Comparison of ENCODE assay signal across 11 cellular contexts in the genomic region with DNA sequence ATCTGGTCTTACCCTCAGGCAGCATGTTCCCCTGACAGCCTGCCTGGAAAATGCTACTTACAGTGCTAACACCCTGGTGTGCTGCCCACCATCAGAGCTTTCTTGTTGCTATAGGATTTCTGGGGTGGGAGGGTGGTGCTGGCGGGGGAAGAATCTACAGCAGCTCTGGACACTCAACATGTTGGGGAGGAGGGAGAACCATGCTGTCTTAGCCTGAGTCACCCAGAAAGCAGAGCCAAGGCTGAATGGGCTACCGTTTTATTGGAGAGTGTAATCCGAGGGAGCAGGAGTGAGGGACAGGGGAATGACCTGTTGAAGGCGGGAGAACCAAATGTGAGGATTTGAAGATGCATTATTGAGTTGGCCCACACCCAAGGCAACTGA. TPM values are rescaled to one million over a fixed set of nuclear protein-coding genes. Genes with fewer than 3 reads are reported as not detected.
DNase-seq lines count a peak whose midpoint lies in the region; ATAC-seq, FAIRE-seq and TF ChIP-seq lines count a peak whose summit lies in the region.
"Had no signal": no experiment of that assay in that cellular context is flagged by ENCODE, and none has a peak within 500 bp of the region (broad histone marks: within the 10 kb centered on the region; RNA-seq: fewer than 3 reads in every experiment).

No MANE protein-coding gene starts in this region.

- FAIRE-seq in GM12891 (lab: Jason Lieb, UNC), result no peak

- H3K27me3 Mint-ChIP-seq in CD4-positive, alpha-beta memory T cell, result no peaks in the 10 kb centered on the region
- H3K27me3 Mint-ChIP-seq: activated naive CD4-positive, alpha-beta T cell treated with anti-CD3 and anti-CD28 coated beads, Interleukin-2, amount 50 U/mL, for 24 hours; memory B cell had no signal

- no peak overlapping the region for H3K27ac Mint-ChIP-seq in CD4-positive, alpha-beta memory T cell
- H3K27ac Mint-ChIP-seq: activated naive CD4-positive, alpha-beta T cell treated with anti-CD3 and anti-CD28 coated beads, Interleukin-2, amount 50 U/mL, for 24 hours; memory B cell had no signal

- no peaks in the 10 kb centered on the region for H3K27me3 ChIP-seq in CD4-positive, alpha-beta memory T cell (ENCODE audit: insufficient read depth, low read length)
- H3K27me3 ChIP-seq in esophagus squamous epithelium, result no peaks in the 10 kb centered on the region

- ATAC-seq in GM19324 (IDR thresholded peaks at IDR 0.05; ENCODE audit: low FRiP score, unreplicated experiment) (peak; percentile 25), HG02852 (IDR thresholded peaks at IDR 0.05; ENCODE audit: unreplicated experiment) (peak; percentile 29), Right ventricle myocardium inferior (no peak)

- H3K36me3 Mint-ChIP-seq in CD4-positive, alpha-beta memory T cell, result peaks cover 0 to 3% of the 10 kb centered on the region in 2 donors
- H3K36me3 Mint-ChIP-seq: activated naive CD4-positive, alpha-beta T cell treated with anti-CD3 and anti-CD28 coated beads, Interleukin-2, amount 50 U/mL, for 24 hours; memory B cell had no signal

- peaks cover 0 to 5% (median 3%) of the 10 kb centered on the region in 4 donors for H3K4me1 Mint-ChIP-seq in CD4-positive, alpha-beta memory T cell
- H3K4me1 Mint-ChIP-seq: memory B cell had no signal

- intact Hi-C loops in Right ventricle myocardium inferior (cut with DNase I), result no loop called here
- intact Hi-C loops in CD4-positive, alpha-beta memory T cell (cut with micrococcal nuclease), result loop anchor here (5.0 kb wide), 1 partner anchor 960 kb away; no protein-coding TSS in a partner anchor
- intact Hi-C loops in esophagus squamous epithelium (cut with DNase I), result loop anchor here (5.0 kb wide), 1 partner anchor 410 kb away; no protein-coding TSS in a partner anchor

- 61 to 66% methylated on average over 3 to 4 of the region's 4 CpGs for WGBS in esophagus squamous epithelium, 2 donors

- H3K4me3 ChIP-seq in CD4-positive, alpha-beta memory T cell (ENCODE audit: low read length in 2 of 2), result no peak overlapping the region
- no peak overlapping the region for H3K4me3 ChIP-seq in esophagus squamous epithelium

- CTCF ChIA-PET in CD4-positive, alpha-beta memory T cell (lab: Charles Lee; ENCODE audit: partially characterized antibody), result interaction anchor here (2.0 to 3.8 kb wide), 2 partner anchors 410 to 413 kb away, joined by 7 to 23 read pairs; no protein-coding TSS in a partner anchor

- H3K9me3 ChIP-seq in CD4-positive, alpha-beta memory T cell (ENCODE audit: control insufficient read depth in 1 of 2, low read length in 2 of 2), result no peaks in the 10 kb centered on the region
- no peaks in the 10 kb centered on the region for H3K9me3 ChIP-seq in esophagus squamous epithelium

- DNase-seq in EH (ENCODE audit: low read depth) (peak; percentile 42), RPMI7951 (ENCODE audit: low read depth) (peak; percentile 73), Right ventricle myocardium inferior (ENCODE audit: missing footprints) (no peak), GM12891 (ENCODE audit: insufficient read length, low spot score) (no peak), esophagus squamous epithelium (lab: John Stamatoyannopoulos, UW) (no peak)
- DNase-seq in CD4-positive, alpha-beta memory T cell, result no peak
- DNase-seq: COR-L47 had no signal

- POLR2A ChIA-PET in CD4-positive, alpha-beta memory T cell (lab: Charles Lee; ENCODE audit: partially characterized antibody), result no interaction called here

- no peaks in the 10 kb centered on the region for H3K9me3 Mint-ChIP-seq in CD4-positive, alpha-beta memory T cell
- H3K9me3 Mint-ChIP-seq: activated naive CD4-positive, alpha-beta T cell treated with anti-CD3 and anti-CD28 coated beads, Interleukin-2, amount 50 U/mL, for 24 hours; memory B cell had no signal

- no peaks in the 10 kb centered on the region for H3K36me3 ChIP-seq in CD4-positive, alpha-beta memory T cell (ENCODE audit: insufficient read depth, low read length)
- H3K36me3 ChIP-seq in esophagus squamous epithelium, result no peaks in the 10 kb centered on the region

- peak overlapping the region in 1 of 8 donors; percentile 11 for H3K4me3 Mint-ChIP-seq in CD4-positive, alpha-beta memory T cell
- H3K4me3 Mint-ChIP-seq: activated naive CD4-positive, alpha-beta T cell treated with anti-CD3 and anti-CD28 coated beads, Interleukin-2, amount 50 U/mL, for 24 hours; memory B cell had no signal

- H3K27ac ChIP-seq in CD4-positive, alpha-beta memory T cell (ENCODE audit: low read depth, low read length), result no peak overlapping the region
- H3K27ac ChIP-seq in esophagus squamous epithelium, result no peak overlapping the region

- TF ChIP-seq CTCF in esophagus squamous epithelium (IDR thresholded peaks at IDR 0.05), result no peak

- peaks cover 4% of the 10 kb centered on the region for H3K4me1 ChIP-seq in CD4-positive, alpha-beta memory T cell (ENCODE audit: insufficient read depth, low read length)
- H3K4me1 ChIP-seq in esophagus squamous epithelium, result peaks cover 0 to 4% (median 0%) of the 10 kb centered on the region in 3 donors

- TF ChIP-seq POLR2A in GM12891 (IDR thresholded peaks at IDR 0.05; ENCODE audit: low read depth, low read length) (no peak), esophagus squamous epithelium (IDR thresholded peaks at IDR 0.05) (no peak)

TF ChIP-seq in GM12891, 5 proteins besides CTCF, POLR2A, EP300 and RAD21:
- TF ChIP-seq POU2F2 (IDR thresholded peaks at IDR 0.05; ENCODE audit: low read depth, low read length), result no peak
- no peak for TF ChIP-seq PAX5 (IDR thresholded peaks at IDR 0.05; ENCODE audit: insufficient read depth, low read length, severe bottlenecking)
- no peak for TF ChIP-seq SPI1 (IDR thresholded peaks at IDR 0.05; ENCODE audit: low read depth, low read length)
- no peak for TF ChIP-seq TAF1 (IDR thresholded peaks at IDR 0.05; ENCODE audit: low read depth, low read length)
- no peak for TF ChIP-seq POLR2AphosphoS5 (IDR thresholded peaks at IDR 0.05; ENCODE audit: low read depth, low read length)

RNA-seq across cellular contexts. Expression of a gene that starts 45.6 kb away (rescaled TPM):
- total RNA-seq in RPMI7951 (2014; rRNA removed; shearing (Covaris generic)), result 105 and 119 TPM in 2 replicates
- total RNA-seq in Right ventricle myocardium inferior (32.2 TPM), esophagus squamous epithelium (100 to 1,000 TPM in 2 of 4 donors, 10 to 100 TPM in 2; 72.7 to 108 (median 98.2) TPM)
- polyA plus RNA-seq in GM12891 (2012; ENCODE audit: low read depth, missing spikeins), result 15.5 TPM
- 10 to 100 TPM; 31.7 to 33.7 TPM for total RNA-seq in CD4-positive, alpha-beta memory T cell
- polyA plus RNA-seq in CD4-positive, alpha-beta memory T cell, result 10 to 100 TPM; 51.5 to 75.0 TPM

Comparison
In these comparisons a context has a peak if more than half of its experiments do, and no peak if none do; other contexts are left out.
1. DNase-seq: peak in EH (single experiment) and RPMI7951 (single experiment); none in Right ventricle myocardium inferior (single experiment), GM12891 (single experiment), CD4-positive, alpha-beta memory T cell (0 of 5) and esophagus squamous epithelium (single experiment).